Comparison of ENCODE assay signal across 25 cellular contexts in genomic region chr12:76962099-76962498, GRCh38.
"Had no signal": no experiment of that assay in that cellular context is flagged by ENCODE, and none has a peak within 500 bp of the region (broad histone marks: within the 10 kb centered on the region; RNA-seq: fewer than 3 reads in every experiment).

No MANE protein-coding gene starts in this region.

- H3K36me3 ChIP-seq: brain microvascular endothelial cell, cardiac muscle cell, WERI-Rb-1 had no signal

- DNase-seq: activated CD4-positive, alpha-beta memory T cell treated with anti-CD3 and anti-CD28 coated beads, Interleukin-2, amount 10 ng/mL, durations not matched to agents 7 days and 5 days; activated CD4-positive, alpha-beta T cell treated with anti-CD3 and anti-CD28 coated beads for 1 hour; activated CD4-positive, alpha-beta T cell treated with anti-CD3 and anti-CD28 coated beads for 48 hours; activated CD4-positive, CD25-positive, alpha-beta regulatory T cell; activated CD8-positive, alpha-beta memory T cell treated with anti-CD3 and anti-CD28 coated beads for 24 hours; activated CD8-positive, alpha-beta memory T cell treated with anti-CD3 and anti-CD28 coated beads, Interleukin-2, amount 10 ng/mL, durations not matched to agents 7 days and 5 days; activated CD8-positive, alpha-beta memory T cell treated with anti-CD3 and anti-CD28 coated beads, Interleukin-2, amount 50 U/mL, for 48 hours; activated effector memory CD4-positive, alpha-beta T cell treated with Interleukin-2 at 50 U/mL for 16 hours; activated naive CD4-positive, alpha-beta T cell treated with anti-CD3 and anti-CD28 coated beads, Interleukin-2, amount 10 ng/mL, durations not matched to agents 7 days and 5 days; activated naive CD8-positive, alpha-beta T cell treated with anti-CD3 and anti-CD28 coated beads, Interleukin-2, amount 50 U/mL, for 24 hours; activated T-cell treated with anti-CD3 and anti-CD28 coated beads, Interleukin-2, amount 50 U/mL, for 48 hours; anterior cingulate cortex; brain microvascular endothelial cell; NCI-H1092 treated with DMSO at 0.1 percent for 48 hours; NCI-H1694 treated with DMSO at 0.1 percent for 48 hours; NCI-H2029; NCI-H345; NCI-H524 treated with DMSO at 0.1 percent for 48 hours; SIG-M5; T1000; WERI-Rb-1 had no signal

- H3K4me3 ChIP-seq: cardiac muscle cell had no signal

- H3K27me3 ChIP-seq: brain microvascular endothelial cell, cardiac muscle cell had no signal

- H3K27ac ChIP-seq: brain microvascular endothelial cell, cardiac muscle cell, KMS-11, WERI-Rb-1 had no signal

- ATAC-seq: activated CD8-positive, alpha-beta memory T cell treated with anti-CD3 and anti-CD28 coated beads, Interleukin-2, amount 10 ng/mL, durations not matched to agents 7 days and 5 days; activated naive CD8-positive, alpha-beta T cell treated with anti-CD3 and anti-CD28 coated beads, Interleukin-2, amount 50 U/mL, for 24 hours; Panc1; SK-N-SH treated with all-trans-retinoic acid at 6 μM for 48 hours had no signal
